ENCODE assay signal across 8 cellular contexts in the genomic region with DNA sequence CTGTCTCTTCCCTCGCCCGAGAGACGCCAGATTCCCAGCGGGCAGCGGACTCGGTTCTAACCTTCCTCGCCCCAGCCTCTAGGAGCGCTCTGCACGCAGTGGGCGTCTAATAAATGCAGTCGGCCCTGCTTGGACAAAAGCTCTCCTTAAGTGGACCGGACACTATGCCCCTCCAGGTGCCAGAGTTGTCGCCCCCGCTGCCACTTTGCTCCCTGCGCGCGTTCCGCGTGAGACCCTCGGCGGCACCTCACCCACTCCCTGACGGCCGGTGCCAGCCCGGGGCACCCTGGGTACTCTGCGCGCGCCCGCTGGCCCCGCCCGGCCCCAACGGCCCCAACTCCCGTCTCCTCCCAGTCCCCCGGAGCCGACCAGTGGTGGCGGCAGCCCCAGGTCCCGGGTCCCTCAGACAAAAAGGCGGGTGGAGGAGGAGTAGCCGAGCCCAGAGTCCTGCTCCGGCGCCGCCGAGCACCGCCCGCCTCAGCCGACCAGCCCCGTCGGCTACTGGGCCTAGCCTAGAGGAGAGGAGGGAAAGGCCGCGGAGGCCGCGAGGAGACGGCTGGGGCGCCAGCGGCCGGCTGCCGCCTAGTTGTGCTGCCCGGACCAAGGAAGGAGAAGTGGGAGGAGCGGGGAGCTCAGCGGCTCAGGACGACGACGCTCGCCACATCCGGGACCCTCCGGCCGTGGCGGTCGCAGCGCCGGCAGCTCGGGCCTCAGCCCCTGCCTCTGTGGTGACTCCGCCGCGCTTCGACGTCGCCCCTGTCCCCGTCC.
DNase-seq lines count a peak whose midpoint lies in the region; ATAC-seq, FAIRE-seq and TF ChIP-seq lines count a peak whose summit lies in the region.

No MANE protein-coding gene starts in this region.

- peaks cover 31% of the 10 kb centered on the region for H3K4me1 ChIP-seq in DND-41 (ENCODE audit: insufficient read depth, low read length)

- peaks cover 8 to 12% of the 10 kb centered on the region in 2 donors for H3K4me1 Mint-ChIP-seq in natural killer cell treated with Interleukin-12 subunit alpha and Interleukin-12 subunit beta and Interleukin-15 and Interleukin-18, amount 100 ng/mL, for 72 hours (ENCODE audit: low read depth in 2 of 2)
- peaks cover 19% of the 10 kb centered on the region for H3K4me1 Mint-ChIP-seq in stimulated activated naive CD8-positive, alpha-beta T cell treated with anti-CD3 and anti-CD28 coated beads, Interleukin-15, Interleukin-2, amounts not matched to agents 100 ng/mL and 50 ng/mL, for 24 hours (ENCODE audit: low read depth)

- TF ChIP-seq CTCF in DND-41 (IDR thresholded peaks at IDR 0.05; ENCODE audit: borderline replicate concordance, extremely low read depth, low read length, poor library complexity, severe bottlenecking) (peak; percentile 59), fibroblast of the aortic adventitia (IDR thresholded peaks at IDR 0.05; ENCODE audit: insufficient read depth, low read length) (peak; percentile 82)

- H3K4me3 Mint-ChIP-seq in natural killer cell treated with Interleukin-12 subunit alpha and Interleukin-12 subunit beta and Interleukin-15 and Interleukin-18, amount 100 ng/mL, for 72 hours: peak overlapping the region; percentile 93
- H3K4me3 Mint-ChIP-seq in stimulated activated naive CD8-positive, alpha-beta T cell treated with anti-CD3 and anti-CD28 coated beads, Interleukin-15, Interleukin-2, amounts not matched to agents 100 ng/mL and 50 ng/mL, for 24 hours: peak overlapping the region; percentile 96

- no peaks in the 10 kb centered on the region for H3K9me3 ChIP-seq in DND-41 (ENCODE audit: insufficient read depth, low read length, severe bottlenecking)

- ATAC-seq in DND-41 (ENCODE audit: insufficient read depth, low read depth): peak; percentile 94
- peak; percentile 89 for ATAC-seq in GM21528 (IDR thresholded peaks at IDR 0.05; ENCODE audit: low FRiP score, unreplicated experiment)
- ATAC-seq in natural killer cell treated with Interleukin-12 subunit alpha and Interleukin-12 subunit beta and Interleukin-15 and Interleukin-18, amount 100 ng/mL, for 72 hours: peak; percentile 96 to 97

- H2AFZ ChIP-seq in DND-41 (ENCODE audit: low read depth, low read length): peak overlapping the region; percentile 87

- H3K27ac Mint-ChIP-seq in natural killer cell treated with Interleukin-12 subunit alpha and Interleukin-12 subunit beta and Interleukin-15 and Interleukin-18, amount 100 ng/mL, for 72 hours: peak overlapping the region; percentile 80 to 84
- peak overlapping the region; percentile 61 for H3K27ac Mint-ChIP-seq in stimulated activated naive CD8-positive, alpha-beta T cell treated with anti-CD3 and anti-CD28 coated beads, Interleukin-15, Interleukin-2, amounts not matched to agents 100 ng/mL and 50 ng/mL, for 24 hours

- DNase-seq in DND-41: peak; percentile 75
- peak; percentile 73 for DNase-seq in HuH-7.5 (ENCODE audit: low spot score)
- DNase-seq in RCC 7860 (ENCODE audit: low spot score): peak; percentile 57
- DNase-seq in activated T-helper 9 cell treated with anti-CD3 and anti-CD28 coated beads, Interleukin-2, amount 50 U/mL, for 16 hours (ENCODE audit: low read depth): peak; percentile 40
- DNase-seq in fibroblast of the aortic adventitia (ENCODE audit: low read depth): peak; percentile 72
- peak; percentile 85 for DNase-seq in natural killer cell treated with Interleukin-12 subunit alpha and Interleukin-12 subunit beta and Interleukin-15 and Interleukin-18, amount 100 ng/mL, for 72 hours (ENCODE audit: low spot score)

- no peaks in the 10 kb centered on the region for H3K27me3 Mint-ChIP-seq in natural killer cell treated with Interleukin-12 subunit alpha and Interleukin-12 subunit beta and Interleukin-15 and Interleukin-18, amount 100 ng/mL, for 72 hours
- H3K27me3 Mint-ChIP-seq in stimulated activated naive CD8-positive, alpha-beta T cell treated with anti-CD3 and anti-CD28 coated beads, Interleukin-15, Interleukin-2, amounts not matched to agents 100 ng/mL and 50 ng/mL, for 24 hours: no peaks in the 10 kb centered on the region

- peaks cover 36% of the 10 kb centered on the region for H3K79me2 ChIP-seq in DND-41 (ENCODE audit: insufficient read depth, low read length)

- FAIRE-seq in RCC 7860 (lab: Jason Lieb, UNC): no peak

- H3K9me3 Mint-ChIP-seq in natural killer cell treated with Interleukin-12 subunit alpha and Interleukin-12 subunit beta and Interleukin-15 and Interleukin-18, amount 100 ng/mL, for 72 hours: no peaks in the 10 kb centered on the region
- no peaks in the 10 kb centered on the region for H3K9me3 Mint-ChIP-seq in stimulated activated naive CD8-positive, alpha-beta T cell treated with anti-CD3 and anti-CD28 coated beads, Interleukin-15, Interleukin-2, amounts not matched to agents 100 ng/mL and 50 ng/mL, for 24 hours

- H4K20me1 ChIP-seq in DND-41 (ENCODE audit: insufficient read depth, low read length): no peaks in the 10 kb centered on the region; the same call in 1 of the 2 replicates

- peak overlapping the region; percentile 92 to 94 for H3K4me3 ChIP-seq in DND-41 (ENCODE audit: low read depth in 1 of 2, low read length in 2 of 2)
- H3K4me3 ChIP-seq in fibroblast of the aortic adventitia (ENCODE audit: low read depth, low read length): peak overlapping the region; percentile 81

- H3K36me3 ChIP-seq in DND-41 (ENCODE audit: insufficient read depth, low read length): peaks cover 4% of the 10 kb centered on the region; the same call in 1 of the 2 replicates

- H3K9ac ChIP-seq in DND-41 (ENCODE audit: low read depth, low read length): peak overlapping the region; percentile 89

- peak overlapping the region; percentile 80 for H3K4me2 ChIP-seq in DND-41 (ENCODE audit: insufficient read depth, low read length)

- H3K27me3 ChIP-seq in DND-41 (ENCODE audit: insufficient read depth, low read length, poor library complexity): no peaks in the 10 kb centered on the region

- peak overlapping the region; percentile 82 for H3K27ac ChIP-seq in DND-41 (ENCODE audit: low read length)

- no peaks in the 10 kb centered on the region for H3K36me3 Mint-ChIP-seq in natural killer cell treated with Interleukin-12 subunit alpha and Interleukin-12 subunit beta and Interleukin-15 and Interleukin-18, amount 100 ng/mL, for 72 hours
- no peaks in the 10 kb centered on the region for H3K36me3 Mint-ChIP-seq in stimulated activated naive CD8-positive, alpha-beta T cell treated with anti-CD3 and anti-CD28 coated beads, Interleukin-15, Interleukin-2, amounts not matched to agents 100 ng/mL and 50 ng/mL, for 24 hours (ENCODE audit: low read depth)

Comparison
In these comparisons a context has a peak if more than half of its experiments do, and no peak if none do; other contexts are left out.
1. Peak in every context shown above with its lines: DNase-seq, ATAC-seq, H3K4me3 ChIP-seq and H3K27ac ChIP-seq.